Comparison of ENCODE assay signal across 8 cellular contexts in genomic region chr17:82647593-82648164, GRCh38. TPM values are rescaled to one million over a fixed set of nuclear protein-coding genes. Genes with fewer than 3 reads are reported as not detected.
A peak's percentile ranks its signal among the peaks of the same experiment; 100 is the strongest.
DNase-seq lines count a peak whose midpoint lies in the region; ATAC-seq and TF ChIP-seq lines count a peak whose summit lies in the region.

No MANE protein-coding gene starts in this region.

- 0 to 1% (median 0%) methylated on average over 39 to 54 of the region's 54 CpGs for WGBS in ovary, 3 donors

- no peak for TF ChIP-seq POLR2A in ovary (IDR thresholded peaks at IDR 0.05)

- no peaks in the 10 kb centered on the region for H3K36me3 ChIP-seq in ovary

- H3K4me3 ChIP-seq in LNCaP clone FGC (ENCODE audit: low read depth, low read length) = peak overlapping the region; percentile 73
- H3K4me3 ChIP-seq in fibroblast of mammary gland (ENCODE audit: control insufficient read depth, low read depth, low read length) = peak overlapping the region; percentile 87
- H3K4me3 ChIP-seq in ovary = peak overlapping the region; percentile 92

- TF ChIP-seq CTCF in LNCaP clone FGC (IDR thresholded peaks at IDR 0.05; ENCODE audit: control insufficient read depth, extremely low read depth, insufficient read depth) (no peak), fibroblast of mammary gland (conservative IDR thresholded peaks at IDR 0.05; ENCODE audit: control insufficient read depth, insufficient read depth, low read depth, low read length) (no peak), ovary (IDR thresholded peaks at IDR 0.05) (no peak)

- H3K36me3 Mint-ChIP-seq in activated T-cell treated with anti-CD3 and anti-CD28 coated beads, Interleukin-2, amount 50 U/mL, for 24 hours (ENCODE audit: low read depth) = peaks cover 39% of the 10 kb centered on the region

- no peaks in the 10 kb centered on the region for H3K27me3 ChIP-seq in ovary

- DNase-seq in D341Med (ENCODE audit: low spot score) = peak; percentile 77
- no peak for DNase-seq in LNCaP clone FGC (ENCODE audit: low read depth)
- peak; percentile 70 for DNase-seq in activated T-cell treated with anti-CD3 and anti-CD28 coated beads, Interleukin-2, amount 50 U/mL, for 24 hours
- no peak for DNase-seq in fibroblast of mammary gland (ENCODE audit: low read depth)
- peak in 4 of 5 donors; percentile 62 to 77 (median 72) for DNase-seq in ovary
- peak; percentile 63 for DNase-seq in ureter (ENCODE audit: low spot score)
- no peak for DNase-seq in C1 segment of cervical spinal cord (lab: John Stamatoyannopoulos, UW)

- TF ChIP-seq EP300 in ovary (IDR thresholded peaks at IDR 0.05) = no peak

- no peaks in the 10 kb centered on the region for H3K9me3 Mint-ChIP-seq in activated T-cell treated with anti-CD3 and anti-CD28 coated beads, Interleukin-2, amount 50 U/mL, for 24 hours

- H3K9me3 ChIP-seq in ovary = no peaks in the 10 kb centered on the region

- ATAC-seq in GM21723 (IDR thresholded peaks at IDR 0.05; ENCODE audit: unreplicated experiment) = peak; percentile 28

- H3K27ac Mint-ChIP-seq in activated T-cell treated with anti-CD3 and anti-CD28 coated beads, Interleukin-2, amount 50 U/mL, for 24 hours = peak overlapping the region; percentile 86

- H3K27ac ChIP-seq in ovary = peak overlapping the region; percentile 99 to 100

- peaks cover 28% of the 10 kb centered on the region for H3K4me1 Mint-ChIP-seq in activated T-cell treated with anti-CD3 and anti-CD28 coated beads, Interleukin-2, amount 50 U/mL, for 24 hours (ENCODE audit: low read depth)

- H3K4me3 Mint-ChIP-seq in activated T-cell treated with anti-CD3 and anti-CD28 coated beads, Interleukin-2, amount 50 U/mL, for 24 hours = peak overlapping the region; percentile 85

- no peaks in the 10 kb centered on the region for H3K27me3 Mint-ChIP-seq in activated T-cell treated with anti-CD3 and anti-CD28 coated beads, Interleukin-2, amount 50 U/mL, for 24 hours

- peaks cover 2% of the 10 kb centered on the region for H3K4me1 ChIP-seq in ovary (ENCODE audit: insufficient read depth)

- intact Hi-C loops in ovary (cut with DNase I) = loop anchor here in 1 of 4 donors (5.0 kb wide), 1 partner anchor 90 kb away; the partner anchor contains the start of gene FN3K

RNA-seq across cellular contexts. Expression of gene WDR45B, which starts 0.6 kb away (rescaled TPM):
- total RNA-seq in ovary (10 to 100 TPM; 43.0 to 99.3 (median 83.5) TPM), ureter (96.0 TPM)
- polyA plus RNA-seq in ovary = 10 to 100 TPM; 55.2 to 58.0 TPM

RNA-seq across cellular contexts. Expression of gene RAB40B, which starts 50.8 kb away (rescaled TPM):
- total RNA-seq in ovary = 10 to 100 TPM; 10.0 to 25.9 (median 14.9) TPM
- 10 to 100 TPM in 1 of 2 donors, 1 to 10 TPM in 1; 9.2 to 18.6 TPM for polyA plus RNA-seq in ovary
- 18.9 TPM for total RNA-seq in ureter

Comparison
In these comparisons a context has a peak if more than half of its experiments do, and no peak if none do; other contexts are left out.
1. DNase-seq: peak in D341Med (single experiment), activated T-cell treated with anti-CD3 and anti-CD28 coated beads, Interleukin-2, amount 50 U/mL, for 24 hours (single experiment), ovary (4 of 5) and ureter (single experiment); none in LNCaP clone FGC (single experiment), fibroblast of mammary gland (single experiment) and C1 segment of cervical spinal cord (0 of 14).
2. Peak in every context shown above with its lines, with median percentiles within 50 percentile points of each other: H3K4me3 ChIP-seq.